9 cellular contexts compared by ENCODE assay signal in genomic region chr1:53572061-53572801, GRCh38.
A peak's percentile ranks its signal among the peaks of the same experiment; 100 is the strongest.
DNase-seq lines count a peak whose midpoint lies in the region; ATAC-seq and TF ChIP-seq lines count a peak whose summit lies in the region.
"Had no signal": no experiment of that assay in that cellular context is flagged by ENCODE, and none has a peak within 500 bp of the region (broad histone marks: within the 10 kb centered on the region; RNA-seq: fewer than 3 reads in every experiment).

No MANE protein-coding gene starts in this region.

- H4K20me1 ChIP-seq in PC-3 (ENCODE audit: low read length) (no peaks in the 10 kb centered on the region), smooth muscle cell (ENCODE audit: low read depth) (no peaks in the 10 kb centered on the region)

- H3K9me2 ChIP-seq in PC-3 (replicated peaks; ENCODE audit: low read length), result no peaks in the 10 kb centered on the region

- H3K27me3 ChIP-seq in PC-3 (ENCODE audit: low read length) (no peaks in the 10 kb centered on the region), smooth muscle cell (ENCODE audit: low read depth) (no peaks in the 10 kb centered on the region)
- H3K27me3 ChIP-seq: upper lobe of left lung had no signal

- intact Hi-C loops in PC-3 (cut with micrococcal nuclease), result no loop called here

- CTCF ChIA-PET in PC-3 (lab: Charles Lee), result no interaction called here

- H3K27ac ChIP-seq in PC-3 (ENCODE audit: low read length) (no peak overlapping the region), smooth muscle cell (ENCODE audit: low read depth) (peak overlapping the region; percentile 85), coronary artery (no peak overlapping the region)
- H3K27ac ChIP-seq: upper lobe of left lung had no signal

- 44% methylated on average over 4 of the region's 4 CpGs for WGBS in smooth muscle cell (ENCODE audit: low lambda C conversion rate)

- H2AFZ ChIP-seq in PC-3 (ENCODE audit: low read length), result no peak overlapping the region
- H2AFZ ChIP-seq in smooth muscle cell (ENCODE audit: low read depth), result no peak overlapping the region

- H3K4me1 ChIP-seq in PC-3 (ENCODE audit: insufficient read depth, low read length), result 0 out of 2 replicates have a peak, but pooled peaks cover 9% of the 10 kb centered on the region
- H3K4me1 ChIP-seq in smooth muscle cell (ENCODE audit: low read depth), result peaks cover 13% of the 10 kb centered on the region
- H3K4me1 ChIP-seq: upper lobe of left lung had no signal

- H3K4me3 ChIP-seq in PC-3 (ENCODE audit: low read length), result no peak overlapping the region
- H3K4me3 ChIP-seq in smooth muscle cell, result no peak overlapping the region
- H3K4me3 ChIP-seq in coronary artery, result no peak overlapping the region
- H3K4me3 ChIP-seq: upper lobe of left lung had no signal

- BruUV-seq in PC-3 (replicated peaks; lab: Mats Ljungman, UMichigan), result no TSS peak

- TF ChIP-seq CTCF in PC-3 (conservative IDR thresholded peaks at IDR 0.05; ENCODE audit: low read depth, low read length), result no peak
- TF ChIP-seq CTCF in smooth muscle cell (IDR thresholded peaks at IDR 0.05; ENCODE audit: borderline replicate concordance, insufficient read depth, poor library complexity, severe bottlenecking), result no peak
- no peak for TF ChIP-seq CTCF in coronary artery (IDR thresholded peaks at IDR 0.05)

- H3K9me3 ChIP-seq in PC-3 (ENCODE audit: low read length) (no peaks in the 10 kb centered on the region), smooth muscle cell (replicated peaks; ENCODE audit: low read depth) (no peaks in the 10 kb centered on the region)
- H3K9me3 ChIP-seq: upper lobe of left lung had no signal

- ATAC-seq in PC-3, result peak; percentile 74
- no peak for ATAC-seq in GM19467 (IDR thresholded peaks at IDR 0.05; ENCODE audit: unreplicated experiment)

- DNase-seq in activated T-cell treated with anti-CD3 and anti-CD28 coated beads, Interleukin-2, amount 50 U/mL, for 1 hour, result peak; percentile 15
- DNase-seq in activated T-cell treated with anti-CD3 and anti-CD28 coated beads for 4 hours (no peak), PC-3 (peak; percentile 71), fibroblast of peridontal ligament (ENCODE audit: extremely low read depth) (peak; percentile 68), smooth muscle cell (lab: John Stamatoyannopoulos, UW; ENCODE audit: unreplicated experiment) (peak; percentile 34), coronary artery (ENCODE audit: low spot score) (no peak), NOMO-1 treated with dmso at 0.1 percent for 144 hours (lab: John Stamatoyannopoulos, UW; ENCODE audit: unreplicated experiment) (no peak)

- H3K36me3 ChIP-seq in PC-3 (ENCODE audit: low read depth, low read length) (no peaks in the 10 kb centered on the region), smooth muscle cell (ENCODE audit: low read depth) (no peaks in the 10 kb centered on the region)
- H3K36me3 ChIP-seq: upper lobe of left lung had no signal

- POLR2A ChIA-PET in PC-3 (lab: Charles Lee; ENCODE audit: unreplicated experiment), result no interaction called here

- H3F3A ChIP-seq in PC-3 (ENCODE audit: low read length, unreplicated experiment) (no peaks in the 10 kb centered on the region), smooth muscle cell (ENCODE audit: low read depth) (peaks cover 12% of the 10 kb centered on the region)

- H3K9ac ChIP-seq in PC-3 (ENCODE audit: low read length) (no peak overlapping the region), smooth muscle cell (ENCODE audit: low read depth) (peak overlapping the region; percentile 55)

- no peak overlapping the region for H3K4me2 ChIP-seq in PC-3 (ENCODE audit: low read length)
- H3K4me2 ChIP-seq in smooth muscle cell, result peak overlapping the region; percentile 57

- no peaks in the 10 kb centered on the region for H3K79me2 ChIP-seq in PC-3 (ENCODE audit: low read length)
- H3K79me2 ChIP-seq in smooth muscle cell (ENCODE audit: low read depth), result no peaks in the 10 kb centered on the region

Comparison
In these comparisons a context has a peak if more than half of its experiments do, and no peak if none do; other contexts are left out.
1. DNase-seq: peak in activated T-cell treated with anti-CD3 and anti-CD28 coated beads, Interleukin-2, amount 50 U/mL, for 1 hour (single experiment), PC-3 (single experiment), fibroblast of peridontal ligament (single experiment) and smooth muscle cell (single experiment); none in activated T-cell treated with anti-CD3 and anti-CD28 coated beads for 4 hours (single experiment), coronary artery (single experiment) and NOMO-1 treated with dmso at 0.1 percent for 144 hours (single experiment).